8 cellular contexts compared by ENCODE assay signal in genomic region chr20:49456646-49457045, GRCh38.
"Had no signal": no experiment of that assay in that cellular context is flagged by ENCODE, and none has a peak within 500 bp of the region (broad histone marks: within the 10 kb centered on the region; RNA-seq: fewer than 3 reads in every experiment).

No MANE protein-coding gene starts in this region.

- FAIRE-seq: G401.6, GM12878, GM12891, GM12892, GM18507, GM19239 had no signal

- H3K4me3 ChIP-seq: GM12878 had no signal

- DNase-seq: GDM1, GF-D8 had no signal

- ATAC-seq: GM12878 had no signal
